In genomic region chr10:72719941-72720592, GRCh38 we compare ENCODE assay signal across 20 cellular contexts. TPM values are rescaled to one million over a fixed set of nuclear protein-coding genes. Genes with fewer than 3 reads are reported as not detected.
A peak's percentile ranks its signal among the peaks of the same experiment; 100 is the strongest.
DNase-seq lines count a peak whose midpoint lies in the region; TF ChIP-seq lines count a peak whose summit lies in the region.
"Had no signal": no experiment of that assay in that cellular context is flagged by ENCODE, and none has a peak within 500 bp of the region (broad histone marks: within the 10 kb centered on the region; RNA-seq: fewer than 3 reads in every experiment).

No MANE protein-coding gene starts in this region.

- H2AK5ac ChIP-seq in trophoblast cell (ENCODE audit: low read length), result no peak overlapping the region

- no peak overlapping the region for H4K12ac ChIP-seq in trophoblast cell (ENCODE audit: low read depth, low read length)

- H3K36me3 ChIP-seq in H7 (replicated peaks; ENCODE audit: control insufficient read depth, insufficient read depth, low read length), result no peaks in the 10 kb centered on the region
- peaks cover 8% of the 10 kb centered on the region for H3K36me3 ChIP-seq in NT2/D1 (ENCODE audit: insufficient read depth, insufficient read length, low read length)
- no peaks in the 10 kb centered on the region for H3K36me3 ChIP-seq in trophoblast cell (ENCODE audit: control insufficient read depth in 1 of 2, insufficient read depth in 2 of 2, low read length in 2 of 2)
- H3K36me3 ChIP-seq in esophagus squamous epithelium, result peaks cover 0 to 25% (median 0%) of the 10 kb centered on the region in 3 donors
- H3K36me3 ChIP-seq in MM.1S (replicated peaks; ENCODE audit: insufficient read depth, low read length), result no peaks in the 10 kb centered on the region
- H3K36me3 ChIP-seq: prostate gland had no signal

- H3K4me3 ChIP-seq in H7 (ENCODE audit: insufficient read depth, low read depth, low read length) (no peak overlapping the region), NT2/D1 (ENCODE audit: insufficient read length, low read depth) (no peak overlapping the region), trophoblast cell (ENCODE audit: low read depth, low read length) (peak overlapping the region; percentile 9), esophagus squamous epithelium (no peak overlapping the region), MM.1S (ENCODE audit: low read length) (no peak overlapping the region)
- H3K4me3 ChIP-seq: esophagus muscularis mucosa, GM12878, prostate gland, SJCRH30, smooth muscle cell had no signal

- H4K20me1 ChIP-seq in MM.1S (ENCODE audit: insufficient read depth, low read length), result no peaks in the 10 kb centered on the region

- H3K9me3 ChIP-seq in NT2/D1 (ENCODE audit: insufficient read depth, low read length), result no peaks in the 10 kb centered on the region
- H3K9me3 ChIP-seq in trophoblast cell (ENCODE audit: insufficient read depth, low read depth, low read length), result no peaks in the 10 kb centered on the region
- no peaks in the 10 kb centered on the region for H3K9me3 ChIP-seq in esophagus squamous epithelium
- no peaks in the 10 kb centered on the region for H3K9me3 ChIP-seq in MM.1S (replicated peaks; ENCODE audit: insufficient read depth, low read length)
- H3K9me3 ChIP-seq: esophagus muscularis mucosa, prostate gland had no signal

- peaks cover 2% of the 10 kb centered on the region for H3K79me1 ChIP-seq in trophoblast cell (ENCODE audit: low read length)

- no peak for TF ChIP-seq POLR2A in esophagus squamous epithelium (IDR thresholded peaks at IDR 0.05)

- no peaks in the 10 kb centered on the region for H3K4me1 ChIP-seq in NT2/D1 (ENCODE audit: insufficient read depth, insufficient read length)
- peaks cover 2 to 7% of the 10 kb centered on the region in 2 experiments for H3K4me1 ChIP-seq in trophoblast cell (ENCODE audit: control insufficient read depth in 1 of 2, insufficient read depth in 2 of 2, low read length in 2 of 2)
- peaks cover 0 to 7% (median 0%) of the 10 kb centered on the region in 3 donors for H3K4me1 ChIP-seq in esophagus squamous epithelium
- H3K4me1 ChIP-seq in MM.1S (ENCODE audit: low read length), result no peaks in the 10 kb centered on the region
- H3K4me1 ChIP-seq: prostate gland, SJCRH30 had no signal

- H3K14ac ChIP-seq in trophoblast cell (ENCODE audit: low read length), result no peak overlapping the region

- no peak overlapping the region for H3K4ac ChIP-seq in trophoblast cell (ENCODE audit: low read depth, low read length)

- H4K91ac ChIP-seq in trophoblast cell (ENCODE audit: low read depth, low read length), result no peak overlapping the region

- peak; percentile 19 for DNase-seq in H7
- DNase-seq in NT2/D1 (ENCODE audit: low read depth, low spot score), result peak; percentile 1
- peak; percentile 10 for DNase-seq in epithelial cell of prostate (ENCODE audit: low read depth, low spot score)
- DNase-seq in trophoblast cell, result peak; percentile 81 to 91
- no peak for DNase-seq in esophagus squamous epithelium (lab: John Stamatoyannopoulos, UW)
- no peak for DNase-seq in MM.1S
- DNase-seq in HuH-7.5 (ENCODE audit: low spot score), result no peak
- DNase-seq in substantia nigra (lab: John Stamatoyannopoulos, UW), result no peak
- DNase-seq: activated CD4-positive, CD25-positive, alpha-beta regulatory T cell; AML-193; GF-D8; head of caudate nucleus; NCI-H2029; NCI-H524; SJCRH30; stimulated activated CD4-positive, alpha-beta T cell treated with anti-CD3 and anti-CD28 coated beads, Interleukin-4, amount 100 ng/mL, for 4 hours had no signal

- H2AFZ ChIP-seq in trophoblast cell (ENCODE audit: insufficient read depth, low read length, poor library complexity) (no peak overlapping the region), MM.1S (ENCODE audit: low read length) (no peak overlapping the region)

- H3K18ac ChIP-seq in trophoblast cell (ENCODE audit: low read length), result no peak overlapping the region

- no CpG with 5 or more reads among the region's 2 CpGs for WGBS in trophoblast cell (ENCODE audit: extremely low coverage, insufficient coverage, insufficient read length)
- WGBS in esophagus squamous epithelium, 2 donors, result 94 to 97% methylated on average over 2 of the region's 2 CpGs

- H3K23ac ChIP-seq in trophoblast cell (ENCODE audit: low read length), result no peak overlapping the region

- no peaks in the 10 kb centered on the region for H3K79me2 ChIP-seq in trophoblast cell (ENCODE audit: control insufficient read depth, insufficient read depth, low read length, poor library complexity)
- H3K79me2 ChIP-seq in MM.1S (ENCODE audit: low read length), result no peaks in the 10 kb centered on the region

- H4K8ac ChIP-seq in trophoblast cell (ENCODE audit: low read depth, low read length), result no peak overlapping the region

- H3K27ac ChIP-seq in epithelial cell of prostate (peak overlapping the region; percentile 26), trophoblast cell (ENCODE audit: low read depth, low read length) (no peak overlapping the region), esophagus squamous epithelium (no peak overlapping the region), MM.1S (ENCODE audit: low read length) (no peak overlapping the region), substantia nigra (ENCODE audit: low read depth, low read length, poor library complexity, severe bottlenecking) (no peak overlapping the region)
- H3K27ac ChIP-seq: esophagus muscularis mucosa, prostate gland, SJCRH30 had no signal

- H2BK5ac ChIP-seq in trophoblast cell (ENCODE audit: low read depth, low read length, poor library complexity), result no peak overlapping the region

- no peaks in the 10 kb centered on the region for H3K27me3 ChIP-seq in H7 (ENCODE audit: control insufficient read depth, insufficient read depth, low read length)
- no peaks in the 10 kb centered on the region for H3K27me3 ChIP-seq in NT2/D1 (ENCODE audit: insufficient read depth, insufficient read length)
- H3K27me3 ChIP-seq in trophoblast cell (ENCODE audit: insufficient read depth, low read length), result no peaks in the 10 kb centered on the region
- no peaks in the 10 kb centered on the region for H3K27me3 ChIP-seq in esophagus squamous epithelium
- no peaks in the 10 kb centered on the region for H3K27me3 ChIP-seq in MM.1S (replicated peaks; ENCODE audit: insufficient read depth, low read length)
- H3K27me3 ChIP-seq: esophagus muscularis mucosa, SJCRH30 had no signal

- H3K9ac ChIP-seq in NT2/D1 (ENCODE audit: insufficient read length, low read depth) (no peak overlapping the region), trophoblast cell (ENCODE audit: low read length) (no peak overlapping the region), MM.1S (ENCODE audit: low read length) (no peak overlapping the region)

- intact Hi-C loops in esophagus squamous epithelium (cut with DNase I), result no loop called here

- H2BK12ac ChIP-seq in trophoblast cell (ENCODE audit: low read length), result no peak overlapping the region

- H3K9me2 ChIP-seq in MM.1S (replicated peaks; ENCODE audit: insufficient read depth, low read length), result no peaks in the 10 kb centered on the region

- no peaks in the 10 kb centered on the region for H3F3A ChIP-seq in MM.1S (ENCODE audit: insufficient read depth, low read length)

- no peak overlapping the region for H2BK120ac ChIP-seq in trophoblast cell (ENCODE audit: insufficient read depth, low read length, poor library complexity)

- H3K4me2 ChIP-seq in trophoblast cell (ENCODE audit: low read length) (no peak overlapping the region), MM.1S (ENCODE audit: low read depth, low read length) (no peak overlapping the region)
- H3K4me2 ChIP-seq: smooth muscle cell had no signal

- TF ChIP-seq CTCF in esophagus squamous epithelium (IDR thresholded peaks at IDR 0.05), result no peak
- no peak for TF ChIP-seq CTCF in MM.1S (IDR thresholded peaks at IDR 0.05; ENCODE audit: low read length)

RNA-seq across cellular contexts. Expression of gene MCU, which starts 28.1 kb away (rescaled TPM):
- 39.5 and 49.4 TPM in 2 replicates for total RNA-seq in H7 (2014; rRNA removed; shearing (Covaris generic))
- 14.7 and 15.2 TPM in 2 replicates for polyA plus RNA-seq in trophoblast cell (2013)
- total RNA-seq in esophagus squamous epithelium, result 10 to 100 TPM; 19.9 to 30.0 (median 23.4) TPM

Comparison
In these comparisons a context has a peak if more than half of its experiments do, and no peak if none do; other contexts are left out.
1. DNase-seq: peak in H7 (single experiment), NT2/D1 (single experiment), epithelial cell of prostate (single experiment) and trophoblast cell (2 of 2); none in esophagus squamous epithelium (single experiment), MM.1S (single experiment), HuH-7.5 (single experiment) and substantia nigra (0 of 49).